In the genomic region with DNA sequence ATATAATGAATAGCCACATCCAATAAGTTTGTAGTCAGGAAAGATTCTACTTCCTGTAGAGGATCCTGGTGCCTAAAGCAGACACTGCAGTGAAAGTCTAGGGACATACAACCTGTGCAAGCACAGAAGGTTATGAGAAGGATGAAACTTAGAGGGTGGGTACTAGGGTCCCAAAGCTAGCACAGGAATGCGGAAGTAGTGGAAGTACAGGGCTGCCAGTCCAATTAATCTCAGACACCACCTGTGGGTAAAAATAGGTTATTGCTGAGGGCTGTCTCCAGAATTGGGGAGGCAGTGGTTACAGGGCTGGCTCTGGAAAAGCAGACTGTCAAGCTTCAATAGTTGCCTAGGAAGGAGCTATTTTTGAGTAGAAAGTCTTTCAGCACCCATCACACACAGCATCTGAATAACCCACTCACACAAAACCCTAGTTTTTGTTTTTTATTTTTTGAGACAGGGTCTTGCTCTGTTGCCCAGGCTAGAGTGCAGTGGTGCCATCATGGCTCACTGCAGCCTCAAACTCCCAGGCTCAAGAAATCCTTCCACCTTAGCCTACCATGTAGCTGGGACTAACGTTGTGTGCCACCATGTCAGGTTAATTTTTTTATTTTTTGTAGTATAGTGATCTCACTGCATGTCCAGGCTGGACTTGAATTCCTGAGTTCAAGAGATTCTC, we compare ENCODE assay signal across 1 cellular context.
TF ChIP-seq lines count a peak whose summit lies in the region.

No MANE protein-coding gene starts in this region.

TF ChIP-seq in K562, 482 proteins besides CTCF, POLR2A, EP300 and RAD21 (continued from another document and continues in another):
- TF ChIP-seq, protein P1, sequence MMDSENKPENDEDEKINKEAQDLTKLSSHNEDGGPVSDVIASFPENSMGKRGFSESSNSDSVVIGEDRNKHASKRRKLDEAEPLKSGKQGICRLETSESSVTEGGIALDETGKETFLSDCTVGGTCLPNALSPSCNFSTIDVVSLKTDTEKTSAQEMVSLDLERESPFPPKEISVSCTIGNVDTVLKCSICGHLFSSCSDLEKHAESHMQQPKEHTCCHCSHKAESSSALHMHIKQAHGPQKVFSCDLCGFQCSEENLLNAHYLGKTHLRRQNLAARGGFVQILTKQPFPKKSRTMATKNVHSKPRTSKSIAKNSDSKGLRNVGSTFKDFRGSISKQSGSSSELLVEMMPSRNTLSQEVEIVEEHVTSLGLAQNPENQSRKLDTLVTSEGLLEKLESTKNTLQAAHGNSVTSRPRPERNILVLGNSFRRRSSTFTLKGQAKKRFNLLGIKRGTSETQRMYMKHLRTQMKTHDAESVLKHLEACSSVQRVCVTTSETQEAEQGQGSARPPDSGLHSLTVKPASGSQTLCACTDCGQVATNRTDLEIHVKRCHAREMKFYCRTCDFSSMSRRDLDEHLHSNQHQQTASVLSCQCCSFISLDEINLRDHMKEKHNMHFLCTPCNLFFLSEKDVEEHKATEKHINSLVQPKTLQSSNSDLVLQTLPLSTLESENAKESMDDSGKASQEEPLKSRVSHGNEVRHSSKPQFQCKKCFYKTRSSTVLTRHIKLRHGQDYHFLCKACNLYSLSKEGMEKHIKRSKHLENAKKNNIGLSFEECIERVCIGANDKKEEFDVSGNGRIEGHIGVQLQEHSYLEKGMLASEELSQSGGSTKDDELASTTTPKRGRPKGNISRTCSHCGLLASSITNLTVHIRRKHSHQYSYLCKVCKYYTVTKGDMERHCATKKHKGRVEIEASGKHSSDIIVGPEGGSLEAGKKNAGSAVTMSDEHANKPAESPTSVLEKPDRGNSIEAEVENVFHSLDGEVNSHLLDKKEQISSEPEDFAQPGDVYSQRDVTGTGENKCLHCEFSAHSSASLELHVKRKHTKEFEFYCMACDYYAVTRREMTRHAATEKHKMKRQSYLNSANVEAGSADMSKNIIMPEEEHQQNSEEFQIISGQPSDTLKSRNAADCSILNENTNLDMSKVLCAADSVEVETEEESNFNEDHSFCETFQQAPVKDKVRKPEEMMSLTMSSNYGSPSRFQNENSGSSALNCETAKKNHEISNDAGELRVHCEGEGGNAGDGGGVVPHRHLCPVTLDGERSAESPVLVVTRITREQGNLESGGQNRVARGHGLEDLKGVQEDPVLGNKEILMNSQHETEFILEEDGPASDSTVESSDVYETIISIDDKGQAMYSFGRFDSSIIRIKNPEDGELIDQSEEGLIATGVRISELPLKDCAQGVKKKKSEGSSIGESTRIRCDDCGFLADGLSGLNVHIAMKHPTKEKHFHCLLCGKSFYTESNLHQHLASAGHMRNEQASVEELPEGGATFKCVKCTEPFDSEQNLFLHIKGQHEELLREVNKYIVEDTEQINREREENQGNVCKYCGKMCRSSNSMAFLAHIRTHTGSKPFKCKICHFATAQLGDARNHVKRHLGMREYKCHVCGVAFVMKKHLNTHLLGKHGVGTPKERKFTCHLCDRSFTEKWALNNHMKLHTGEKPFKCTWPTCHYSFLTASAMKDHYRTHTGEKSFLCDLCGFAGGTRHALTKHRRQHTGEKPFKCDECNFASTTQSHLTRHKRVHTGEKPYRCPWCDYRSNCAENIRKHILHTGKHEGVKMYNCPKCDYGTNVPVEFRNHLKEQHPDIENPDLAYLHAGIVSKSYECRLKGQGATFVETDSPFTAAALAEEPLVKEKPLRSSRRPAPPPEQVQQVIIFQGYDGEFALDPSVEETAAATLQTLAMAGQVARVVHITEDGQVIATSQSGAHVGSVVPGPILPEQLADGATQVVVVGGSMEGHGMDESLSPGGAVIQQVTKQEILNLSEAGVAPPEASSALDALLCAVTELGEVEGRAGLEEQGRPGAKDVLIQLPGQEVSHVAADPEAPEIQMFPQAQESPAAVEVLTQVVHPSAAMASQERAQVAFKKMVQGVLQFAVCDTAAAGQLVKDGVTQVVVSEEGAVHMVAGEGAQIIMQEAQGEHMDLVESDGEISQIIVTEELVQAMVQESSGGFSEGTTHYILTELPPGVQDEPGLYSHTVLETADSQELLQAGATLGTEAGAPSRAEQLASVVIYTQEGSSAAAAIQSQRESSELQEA (IDR thresholded peaks at IDR 0.05; ENCODE audit: low read depth): no peak
- TF ChIP-seq TEAD4 (IDR thresholded peaks at IDR 0.05; ENCODE audit: low read length) (peak; percentile 82), TEAD4 (CRISPR knock-in tag; IDR thresholded peaks at IDR 0.05; ENCODE audit: borderline replicate concordance) (no peak), ILK (tag; IDR thresholded peaks at IDR 0.05; ENCODE audit: borderline replicate concordance, low read depth) (no peak), SETDB1 (IDR thresholded peaks at IDR 0.05; ENCODE audit: low read length) (no peak), ZFP30 (CRISPR knock-in tag; IDR thresholded peaks at IDR 0.05; ENCODE audit: borderline replicate concordance) (no peak), CSDE1 (IDR thresholded peaks at IDR 0.05) (no peak), BHLHE40 (IDR thresholded peaks at IDR 0.05; ENCODE audit: low read length) (no peak), NR2C1 (IDR thresholded peaks at IDR 0.05) (no peak), NR2C1 (tag; IDR thresholded peaks at IDR 0.05) (no peak), ZC3H4 (CRISPR knock-in tag; IDR thresholded peaks at IDR 0.05; ENCODE audit: borderline replicate concordance) (no peak), RNF2 (IDR thresholded peaks at IDR 0.05) (no peak), ZNF175 (CRISPR knock-in tag; IDR thresholded peaks at IDR 0.05; ENCODE audit: low read depth) (no peak), CTBP1 (IDR thresholded peaks at IDR 0.05; ENCODE audit: borderline replicate concordance) (peak; percentile 31; the same call in 1 of the 2 replicates), ZBTB7A (IDR thresholded peaks at IDR 0.05; ENCODE audit: borderline replicate concordance, control insufficient read depth, low read depth, low read length) (peak; percentile 58), HOXB6 (CRISPR knock-in tag; IDR thresholded peaks at IDR 0.05; ENCODE audit: borderline replicate concordance) (no peak), RBM17 (IDR thresholded peaks at IDR 0.05; ENCODE audit: borderline replicate concordance, low read depth, low read length) (no peak), EWSR1 (IDR thresholded peaks at IDR 0.05; ENCODE audit: borderline replicate concordance, low read depth, partially characterized antibody) (no peak), TEAD2 (tag; IDR thresholded peaks at IDR 0.05) (peak; percentile 88), EZH2 (IDR thresholded peaks at IDR 0.05; ENCODE audit: borderline replicate concordance, low read depth, low read length) (no peak), TARDBP (IDR thresholded peaks at IDR 0.05) (no peak), TOE1 (IDR thresholded peaks at IDR 0.05; ENCODE audit: borderline replicate concordance) (no peak), TOE1 (CRISPR knock-in tag; IDR thresholded peaks at IDR 0.05; ENCODE audit: borderline replicate concordance, low read depth) (no peak), HMG20A (CRISPR knock-in tag; conservative IDR thresholded peaks at IDR 0.05) (no peak), SIN3B (IDR thresholded peaks at IDR 0.05; ENCODE audit: low read depth) (no peak), RBM25 (IDR thresholded peaks at IDR 0.05; ENCODE audit: low read depth, low read length, severe bottlenecking) (no peak), BRCA1 (IDR thresholded peaks at IDR 0.05) (no peak), BRCA1 (CRISPR knock-in tag; IDR thresholded peaks at IDR 0.05) (no peak), SOX6 (IDR thresholded peaks at IDR 0.05) (no peak), ZNF561 (CRISPR knock-in tag; conservative IDR thresholded peaks at IDR 0.05) (no peak), TAF7 (tag; IDR thresholded peaks at IDR 0.05) (no peak), FOXJ2 (tag; IDR thresholded peaks at IDR 0.05) (no peak)
- TF ChIP-seq, protein P2, sequence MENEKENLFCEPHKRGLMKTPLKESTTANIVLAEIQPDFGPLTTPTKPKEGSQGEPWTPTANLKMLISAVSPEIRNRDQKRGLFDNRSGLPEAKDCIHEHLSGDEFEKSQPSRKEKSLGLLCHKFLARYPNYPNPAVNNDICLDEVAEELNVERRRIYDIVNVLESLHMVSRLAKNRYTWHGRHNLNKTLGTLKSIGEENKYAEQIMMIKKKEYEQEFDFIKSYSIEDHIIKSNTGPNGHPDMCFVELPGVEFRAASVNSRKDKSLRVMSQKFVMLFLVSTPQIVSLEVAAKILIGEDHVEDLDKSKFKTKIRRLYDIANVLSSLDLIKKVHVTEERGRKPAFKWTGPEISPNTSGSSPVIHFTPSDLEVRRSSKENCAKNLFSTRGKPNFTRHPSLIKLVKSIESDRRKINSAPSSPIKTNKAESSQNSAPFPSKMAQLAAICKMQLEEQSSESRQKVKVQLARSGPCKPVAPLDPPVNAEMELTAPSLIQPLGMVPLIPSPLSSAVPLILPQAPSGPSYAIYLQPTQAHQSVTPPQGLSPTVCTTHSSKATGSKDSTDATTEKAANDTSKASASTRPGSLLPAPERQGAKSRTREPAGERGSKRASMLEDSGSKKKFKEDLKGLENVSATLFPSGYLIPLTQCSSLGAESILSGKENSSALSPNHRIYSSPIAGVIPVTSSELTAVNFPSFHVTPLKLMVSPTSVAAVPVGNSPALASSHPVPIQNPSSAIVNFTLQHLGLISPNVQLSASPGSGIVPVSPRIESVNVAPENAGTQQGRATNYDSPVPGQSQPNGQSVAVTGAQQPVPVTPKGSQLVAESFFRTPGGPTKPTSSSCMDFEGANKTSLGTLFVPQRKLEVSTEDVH (IDR thresholded peaks at IDR 0.05; ENCODE audit: low read depth, partially characterized antibody): peak; percentile 51
- TF ChIP-seq, protein P3, sequence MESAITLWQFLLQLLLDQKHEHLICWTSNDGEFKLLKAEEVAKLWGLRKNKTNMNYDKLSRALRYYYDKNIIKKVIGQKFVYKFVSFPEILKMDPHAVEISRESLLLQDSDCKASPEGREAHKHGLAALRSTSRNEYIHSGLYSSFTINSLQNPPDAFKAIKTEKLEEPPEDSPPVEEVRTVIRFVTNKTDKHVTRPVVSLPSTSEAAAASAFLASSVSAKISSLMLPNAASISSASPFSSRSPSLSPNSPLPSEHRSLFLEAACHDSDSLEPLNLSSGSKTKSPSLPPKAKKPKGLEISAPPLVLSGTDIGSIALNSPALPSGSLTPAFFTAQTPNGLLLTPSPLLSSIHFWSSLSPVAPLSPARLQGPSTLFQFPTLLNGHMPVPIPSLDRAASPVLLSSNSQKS (CRISPR knock-in tag; IDR thresholded peaks at IDR 0.05): no peak
- TF ChIP-seq, protein P4, sequence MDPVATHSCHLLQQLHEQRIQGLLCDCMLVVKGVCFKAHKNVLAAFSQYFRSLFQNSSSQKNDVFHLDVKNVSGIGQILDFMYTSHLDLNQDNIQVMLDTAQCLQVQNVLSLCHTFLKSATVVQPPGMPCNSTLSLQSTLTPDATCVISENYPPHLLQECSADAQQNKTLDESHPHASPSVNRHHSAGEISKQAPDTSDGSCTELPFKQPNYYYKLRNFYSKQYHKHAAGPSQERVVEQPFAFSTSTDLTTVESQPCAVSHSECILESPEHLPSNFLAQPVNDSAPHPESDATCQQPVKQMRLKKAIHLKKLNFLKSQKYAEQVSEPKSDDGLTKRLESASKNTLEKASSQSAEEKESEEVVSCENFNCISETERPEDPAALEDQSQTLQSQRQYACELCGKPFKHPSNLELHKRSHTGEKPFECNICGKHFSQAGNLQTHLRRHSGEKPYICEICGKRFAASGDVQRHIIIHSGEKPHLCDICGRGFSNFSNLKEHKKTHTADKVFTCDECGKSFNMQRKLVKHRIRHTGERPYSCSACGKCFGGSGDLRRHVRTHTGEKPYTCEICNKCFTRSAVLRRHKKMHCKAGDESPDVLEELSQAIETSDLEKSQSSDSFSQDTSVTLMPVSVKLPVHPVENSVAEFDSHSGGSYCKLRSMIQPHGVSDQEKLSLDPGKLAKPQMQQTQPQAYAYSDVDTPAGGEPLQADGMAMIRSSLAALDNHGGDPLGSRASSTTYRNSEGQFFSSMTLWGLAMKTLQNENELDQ (CRISPR knock-in tag; IDR thresholded peaks at IDR 0.05; ENCODE audit: borderline replicate concordance): no peak
- TF ChIP-seq, protein P5, sequence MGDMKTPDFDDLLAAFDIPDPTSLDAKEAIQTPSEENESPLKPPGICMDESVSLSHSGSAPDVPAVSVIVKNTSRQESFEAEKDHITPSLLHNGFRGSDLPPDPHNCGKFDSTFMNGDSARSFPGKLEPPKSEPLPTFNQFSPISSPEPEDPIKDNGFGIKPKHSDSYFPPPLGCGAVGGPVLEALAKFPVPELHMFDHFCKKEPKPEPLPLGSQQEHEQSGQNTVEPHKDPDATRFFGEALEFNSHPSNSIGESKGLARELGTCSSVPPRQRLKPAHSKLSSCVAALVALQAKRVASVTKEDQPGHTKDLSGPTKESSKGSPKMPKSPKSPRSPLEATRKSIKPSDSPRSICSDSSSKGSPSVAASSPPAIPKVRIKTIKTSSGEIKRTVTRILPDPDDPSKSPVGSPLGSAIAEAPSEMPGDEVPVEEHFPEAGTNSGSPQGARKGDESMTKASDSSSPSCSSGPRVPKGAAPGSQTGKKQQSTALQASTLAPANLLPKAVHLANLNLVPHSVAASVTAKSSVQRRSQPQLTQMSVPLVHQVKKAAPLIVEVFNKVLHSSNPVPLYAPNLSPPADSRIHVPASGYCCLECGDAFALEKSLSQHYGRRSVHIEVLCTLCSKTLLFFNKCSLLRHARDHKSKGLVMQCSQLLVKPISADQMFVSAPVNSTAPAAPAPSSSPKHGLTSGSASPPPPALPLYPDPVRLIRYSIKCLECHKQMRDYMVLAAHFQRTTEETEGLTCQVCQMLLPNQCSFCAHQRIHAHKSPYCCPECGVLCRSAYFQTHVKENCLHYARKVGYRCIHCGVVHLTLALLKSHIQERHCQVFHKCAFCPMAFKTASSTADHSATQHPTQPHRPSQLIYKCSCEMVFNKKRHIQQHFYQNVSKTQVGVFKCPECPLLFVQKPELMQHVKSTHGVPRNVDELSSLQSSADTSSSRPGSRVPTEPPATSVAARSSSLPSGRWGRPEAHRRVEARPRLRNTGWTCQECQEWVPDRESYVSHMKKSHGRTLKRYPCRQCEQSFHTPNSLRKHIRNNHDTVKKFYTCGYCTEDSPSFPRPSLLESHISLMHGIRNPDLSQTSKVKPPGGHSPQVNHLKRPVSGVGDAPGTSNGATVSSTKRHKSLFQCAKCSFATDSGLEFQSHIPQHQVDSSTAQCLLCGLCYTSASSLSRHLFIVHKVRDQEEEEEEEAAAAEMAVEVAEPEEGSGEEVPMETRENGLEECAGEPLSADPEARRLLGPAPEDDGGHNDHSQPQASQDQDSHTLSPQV (IDR thresholded peaks at IDR 0.05): 0 out of 2 replicates have a peak, but pooled peaks have one; percentile 35
- TF ChIP-seq, protein P6, sequence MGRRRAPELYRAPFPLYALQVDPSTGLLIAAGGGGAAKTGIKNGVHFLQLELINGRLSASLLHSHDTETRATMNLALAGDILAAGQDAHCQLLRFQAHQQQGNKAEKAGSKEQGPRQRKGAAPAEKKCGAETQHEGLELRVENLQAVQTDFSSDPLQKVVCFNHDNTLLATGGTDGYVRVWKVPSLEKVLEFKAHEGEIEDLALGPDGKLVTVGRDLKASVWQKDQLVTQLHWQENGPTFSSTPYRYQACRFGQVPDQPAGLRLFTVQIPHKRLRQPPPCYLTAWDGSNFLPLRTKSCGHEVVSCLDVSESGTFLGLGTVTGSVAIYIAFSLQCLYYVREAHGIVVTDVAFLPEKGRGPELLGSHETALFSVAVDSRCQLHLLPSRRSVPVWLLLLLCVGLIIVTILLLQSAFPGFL (CRISPR knock-in tag; IDR thresholded peaks at IDR 0.05): no peak
- TF ChIP-seq, protein P7, sequence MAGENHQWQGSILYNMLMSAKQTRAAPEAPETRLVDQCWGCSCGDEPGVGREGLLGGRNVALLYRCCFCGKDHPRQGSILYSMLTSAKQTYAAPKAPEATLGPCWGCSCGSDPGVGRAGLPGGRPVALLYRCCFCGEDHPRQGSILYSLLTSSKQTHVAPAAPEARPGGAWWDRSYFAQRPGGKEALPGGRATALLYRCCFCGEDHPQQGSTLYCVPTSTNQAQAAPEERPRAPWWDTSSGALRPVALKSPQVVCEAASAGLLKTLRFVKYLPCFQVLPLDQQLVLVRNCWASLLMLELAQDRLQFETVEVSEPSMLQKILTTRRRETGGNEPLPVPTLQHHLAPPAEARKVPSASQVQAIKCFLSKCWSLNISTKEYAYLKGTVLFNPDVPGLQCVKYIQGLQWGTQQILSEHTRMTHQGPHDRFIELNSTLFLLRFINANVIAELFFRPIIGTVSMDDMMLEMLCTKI (IDR thresholded peaks at IDR 0.05; ENCODE audit: partially characterized antibody): no peak
